Comparison of ENCODE assay signal across 9 cellular contexts in genomic region chr19:8001651-8001994, GRCh38. TPM values are rescaled to one million over a fixed set of nuclear protein-coding genes. Genes with fewer than 3 reads are reported as not detected.
DNase-seq lines count a peak whose midpoint lies in the region; ATAC-seq, FAIRE-seq and TF ChIP-seq lines count a peak whose summit lies in the region.
"Had no signal": no experiment of that assay in that cellular context is flagged by ENCODE, and none has a peak within 500 bp of the region (broad histone marks: within the 10 kb centered on the region; RNA-seq: fewer than 3 reads in every experiment).

No MANE protein-coding gene starts in this region.

- H3K27ac ChIP-seq in GM12878 (ENCODE audit: control insufficient read depth, insufficient read depth): peak overlapping the region; percentile 79
- H3K27ac ChIP-seq in lower lobe of right lung: peak overlapping the region; percentile 73
- peak overlapping the region in 1 of 2 donors; percentile 43 for H3K27ac ChIP-seq in thoracic aorta

- no TSS peak for BruUV-seq in GM12878 (replicated peaks; lab: Mats Ljungman, UMichigan)

- H2AFZ ChIP-seq in GM12878 (ENCODE audit: control insufficient read depth, low read depth, low read length): no peak overlapping the region

- H3K27ac Mint-ChIP-seq in activated CD4-positive, alpha-beta T cell treated with anti-CD3 and anti-CD28 coated beads, Interleukin-2, amount 10 ng/mL, durations not matched to agents 7 days and 5 days: peak overlapping the region; percentile 69

- in situ Hi-C loops in GM12878 (cut with MboI): no loop called here

- no peak; a peak in 1 of 6 replicates for TF ChIP-seq CTCF in GM12878 (IDR thresholded peaks at IDR 0.05 in 2 of 3, conservative IDR thresholded peaks at IDR 0.05 in 1 of 3; ENCODE audit: control insufficient read depth in 2 of 3, extremely low read depth in 1 of 3, insufficient read depth in 1 of 3, low read depth in 3 of 3, low read length in 3 of 3)
- TF ChIP-seq CTCF in lower lobe of right lung (IDR thresholded peaks at IDR 0.05): no peak
- TF ChIP-seq CTCF in thoracic aorta (IDR thresholded peaks at IDR 0.05): no peak

- peaks cover 16% of the 10 kb centered on the region for H4K20me1 ChIP-seq in GM12878 (ENCODE audit: control insufficient read depth, insufficient read depth)

- SMC1A ChIA-PET in GM12878 (lab: Charles Lee; ENCODE audit: uncharacterized antibody, unreplicated experiment): interaction anchor here (1.6 to 5.7 kb wide), 3 partner anchors 24 to 57 kb away, joined by 3 to 29 read pairs (median 4); partner anchors contain the start of gene TIMM44

- peaks cover 6% of the 10 kb centered on the region for H3K36me3 Mint-ChIP-seq in activated CD4-positive, alpha-beta T cell treated with anti-CD3 and anti-CD28 coated beads, Interleukin-2, amount 10 ng/mL, durations not matched to agents 7 days and 5 days (ENCODE audit: low read depth)

- no peak for TF ChIP-seq EP300 in GM12878 (IDR thresholded peaks at IDR 0.05; ENCODE audit: borderline replicate concordance in 1 of 2, control insufficient read depth in 1 of 2, low read depth in 2 of 2, low read length in 2 of 2)

- no peak for ATAC-seq in GM12878
- ATAC-seq in lower lobe of right lung: no peak
- ATAC-seq in thoracic aorta (ENCODE audit: insufficient number of reproducible peaks, low FRiP score, low read depth): no peak
- no peak for ATAC-seq in HG02970 (IDR thresholded peaks at IDR 0.05; ENCODE audit: low FRiP score, unreplicated experiment)
- no peak for ATAC-seq in GM21825 (IDR thresholded peaks at IDR 0.05; ENCODE audit: unreplicated experiment)

- H3K4me1 ChIP-seq in GM12878 (ENCODE audit: control insufficient read depth, insufficient read depth, low read length): peaks cover 34% of the 10 kb centered on the region
- H3K4me1 ChIP-seq in lower lobe of right lung: peaks cover 73% of the 10 kb centered on the region
- H3K4me1 ChIP-seq in thoracic aorta (ENCODE audit: control insufficient read depth in 1 of 2, low read depth in 2 of 2): peaks cover 29 to 46% of the 10 kb centered on the region in 2 donors

- no peak for TF ChIP-seq POLR2A in GM12878 (IDR thresholded peaks at IDR 0.05; ENCODE audit: low read depth, low read length)

- WGBS in GM12878 (ENCODE audit: insufficient coverage, insufficient replicate concordance, low lambda C conversion rate, missing lambda C conversion rate): 66% methylated on average over 5 of the region's 5 CpGs

- POLR2A ChIA-PET in activated CD4-positive, alpha-beta T cell treated with anti-CD3 and anti-CD28 coated beads, Interleukin-2, amount 10 ng/mL, durations not matched to agents 7 days and 5 days (lab: Charles Lee): no interaction called here
- POLR2A ChIA-PET in GM12878 (lab: Charles Lee): interaction anchor here (0.5 to 1.6 kb wide), 2 partner anchors 58 to 592 kb away, joined by 4 to 5 read pairs; partner anchors contain the start of gene TIMM44

- H3K9me3 Mint-ChIP-seq in activated CD4-positive, alpha-beta T cell treated with anti-CD3 and anti-CD28 coated beads, Interleukin-2, amount 10 ng/mL, durations not matched to agents 7 days and 5 days: no peaks in the 10 kb centered on the region

- intact Hi-C loops in GM12878 (cut with micrococcal nuclease; ENCODE audit: unreplicated experiment): loop anchor here (5.0 kb wide), 1 partner anchor 51 kb away; the partner anchor contains the start of gene CCL25
- intact Hi-C loops in lower lobe of right lung (cut with DNase I): no loop called here

- H3K4me1 Mint-ChIP-seq in activated CD4-positive, alpha-beta T cell treated with anti-CD3 and anti-CD28 coated beads, Interleukin-2, amount 10 ng/mL, durations not matched to agents 7 days and 5 days: peaks cover 56% of the 10 kb centered on the region

- H3K27me3 ChIP-seq in GM12878 (replicated peaks in 1 of 2; ENCODE audit: control insufficient read depth in 2 of 2, insufficient read depth in 2 of 2, low read length in 1 of 2) (no peaks in the 10 kb centered on the region), lower lobe of right lung (ENCODE audit: low read depth) (no peaks in the 10 kb centered on the region), thoracic aorta (replicated peaks; ENCODE audit: insufficient read depth) (no peaks in the 10 kb centered on the region)

- peak overlapping the region; percentile 67 for H3K9ac ChIP-seq in GM12878 (ENCODE audit: control insufficient read depth, insufficient read depth, low read length)

- H3K9me3 ChIP-seq in GM12878 (replicated peaks; ENCODE audit: control insufficient read depth, insufficient read depth, low read length) (no peaks in the 10 kb centered on the region), lower lobe of right lung (no peaks in the 10 kb centered on the region), thoracic aorta (no peaks in the 10 kb centered on the region)

- peak overlapping the region; percentile 89 for H3K4me2 ChIP-seq in GM12878 (ENCODE audit: control insufficient read depth, insufficient read depth)

- no peak for DNase-seq in activated CD4-positive, alpha-beta T cell treated with anti-CD3 and anti-CD28 coated beads, Interleukin-2, amount 10 ng/mL, durations not matched to agents 7 days and 5 days
- DNase-seq in activated CD4-positive, alpha-beta T cell treated with anti-CD3 and anti-CD28 coated beads, Interleukin-2, amount 50 U/mL, for 4 hours: no peak
- DNase-seq in GM12878 (ENCODE audit: low read depth, low spot score): no peak
- DNase-seq in lower lobe of right lung: no peak
- no peak for DNase-seq in thoracic aorta (ENCODE audit: low spot score)
- no peak for DNase-seq in NCI-H510A treated with DMSO at 0.1 percent for 48 hours (lab: John Stamatoyannopoulos, UW)
- DNase-seq: NCI-H748 treated with DMSO at 0.1 percent for 48 hours had no signal

- H3K4me3 Mint-ChIP-seq in activated CD4-positive, alpha-beta T cell treated with anti-CD3 and anti-CD28 coated beads, Interleukin-2, amount 10 ng/mL, durations not matched to agents 7 days and 5 days: peak overlapping the region; percentile 59

- peaks cover 92% of the 10 kb centered on the region for H3K79me2 ChIP-seq in GM12878 (ENCODE audit: control insufficient read depth, insufficient read depth, low read length)

- peaks cover 3 to 4% of the 10 kb centered on the region in 2 experiments; a peak in 3 of 4 replicates for H3K36me3 ChIP-seq in GM12878 (ENCODE audit: control insufficient read depth in 2 of 2, insufficient read depth in 2 of 2, low read length in 1 of 2)
- H3K36me3 ChIP-seq in lower lobe of right lung: peaks cover 11% of the 10 kb centered on the region
- no peaks in the 10 kb centered on the region for H3K36me3 ChIP-seq in thoracic aorta

- RAD21 ChIA-PET in GM12878 (lab: Charles Lee; ENCODE audit: unreplicated experiment): interaction anchor here (1.8 kb wide), 1 partner anchor 58 kb away, joined by 16 read pairs; the partner anchor contains the start of gene TIMM44

- CTCF ChIA-PET in activated CD4-positive, alpha-beta T cell treated with anti-CD3 and anti-CD28 coated beads, Interleukin-2, amount 10 ng/mL, durations not matched to agents 7 days and 5 days (lab: Charles Lee): interaction anchor here (0.6 to 2.0 kb wide), 15 partner anchors 10 to 343 kb away, joined by 3 to 11 read pairs (median 4); partner anchors contain the start of genes TIMM44 and TRAPPC5
- CTCF ChIA-PET in GM12878 (lab: Yijun Ruan, JAX): interaction anchor here (0.6 to 7.8 kb wide), 15 partner anchors 10 to 165 kb away, joined by 3 to 55 read pairs (median 5); partner anchors contain the start of genes SNAPC2 and TIMM44

- no peak for TF ChIP-seq RAD21 in GM12878 (IDR thresholded peaks at IDR 0.05; ENCODE audit: insufficient read depth, low read depth, low read length)

- H3K27me3 Mint-ChIP-seq in activated CD4-positive, alpha-beta T cell treated with anti-CD3 and anti-CD28 coated beads, Interleukin-2, amount 10 ng/mL, durations not matched to agents 7 days and 5 days: no peaks in the 10 kb centered on the region

- no peak for FAIRE-seq in GM12878 (lab: Jason Lieb, UNC)

- peak overlapping the region; percentile 89 for H3K4me3 ChIP-seq in GM12878
- peak overlapping the region; percentile 39 for H3K4me3 ChIP-seq in lower lobe of right lung
- H3K4me3 ChIP-seq in thoracic aorta: peak overlapping the region; percentile 63

RNA-seq across cellular contexts. Expression of gene ELAVL1, which starts 3.8 kb away (rescaled TPM):
- 100 to 1,000 TPM; 109 TPM for total RNA-seq in activated CD4-positive, alpha-beta T cell treated with anti-CD3 and anti-CD28 coated beads, Interleukin-2, amount 10 ng/mL, durations not matched to agents 7 days and 5 days
- total RNA-seq in GM12878 (2013; cell fraction: nucleolus; rRNA removed): 21.0 TPM in 2 replicates
- total RNA-seq in GM12878 (2014; rRNA removed) (48.6 and 50.8 TPM in 2 replicates), GM12878 (2014; rRNA removed; fragmentation: Illumina TruSeq; extraction: Trizol) (62.6 and 72.5 TPM in 2 replicates), GM12878 (2021) (152 and 155 TPM in 2 replicates), lower lobe of right lung (66.3 TPM), thoracic aorta (10 to 100 TPM; 33.6 to 39.2 TPM)
- polyA plus RNA-seq in GM12878 (2011; ENCODE audit: low read depth): 28.8 TPM
- polyA plus RNA-seq in GM12878 (2011; rRNA removed) (56.8 and 68.2 TPM in 2 replicates), GM12878 (2014; fragmentation: Illumina TruSeq; extraction: Trizol) (84.5 and 112 TPM in 2 replicates), GM12878 (2014; fragmentation: Nextera tagmentation; extraction: Ambion mirVana) (10 to 100 TPM in 1 of 2 experiments, 1 to 10 TPM in 1; 7.4 to 12.9 TPM), GM12878 (2014; rRNA removed) (86.8 and 102 TPM in 2 replicates), GM12878 (2016; fragmentation: Nextera tagmentation; extraction: Ambion mirVana) (100 to 1,000 TPM in 1 of 2 experiments, 10 to 100 TPM in 1; 33.4 to 138 TPM)
- 81.7 and 93.7 TPM in 2 replicates for polyA plus RNA-seq in GM12878 (2011; cell fraction: cytosol; rRNA removed)
- 45.9 and 67.9 TPM in 2 replicates for polyA plus RNA-seq in GM12878 (2011; cell fraction: nucleus; rRNA removed)
- 43.1 and 57.4 TPM in 2 replicates for polyA plus RNA-seq in GM12878 (2012)
- polyA minus RNA-seq in GM12878 (2011; rRNA and poly(A)+ RNA removed): 55.2 and 70.5 TPM in 2 replicates
- 29.3 and 37.1 TPM in 2 replicates for polyA minus RNA-seq in GM12878 (2011; cell fraction: cytosol; rRNA and poly(A)+ RNA removed)
- polyA minus RNA-seq in GM12878 (2011; cell fraction: nucleus; rRNA and poly(A)+ RNA removed): 4.2 and 10.9 TPM in 2 replicates

RNA-seq across cellular contexts. Expression of gene CCL25, which starts 50.9 kb away (rescaled TPM):
- total RNA-seq in activated CD4-positive, alpha-beta T cell treated with anti-CD3 and anti-CD28 coated beads, Interleukin-2, amount 10 ng/mL, durations not matched to agents 7 days and 5 days: 1 to 10 TPM; 5.2 to 7.4 TPM
- total RNA-seq in GM12878 (2013; cell fraction: nucleolus; rRNA removed): not detected in 2 replicates
- total RNA-seq in GM12878 (2014; rRNA removed) (7.1 and 9.7 TPM in 2 replicates), GM12878 (2014; rRNA removed; fragmentation: Illumina TruSeq; extraction: Trizol) (6.6 and 7.3 TPM in 2 replicates), GM12878 (2021) (10.4 and 11.3 TPM in 2 replicates), lower lobe of right lung (not detected), thoracic aorta (not detected)
- polyA plus RNA-seq in GM12878 (2011; ENCODE audit: low read depth): 2.6 TPM
- polyA plus RNA-seq in GM12878 (2011; rRNA removed) (0.35 and 0.53 TPM in 2 replicates), GM12878 (2014; fragmentation: Illumina TruSeq; extraction: Trizol) (9.3 and 11.9 TPM in 2 replicates), GM12878 (2014; fragmentation: Nextera tagmentation; extraction: Ambion mirVana) (1 to 10 TPM; 3.7 to 5.0 TPM), GM12878 (2014; rRNA removed) (12.0 and 13.2 TPM in 2 replicates), GM12878 (2016; fragmentation: Nextera tagmentation; extraction: Ambion mirVana) (1 to 10 TPM; 6.8 to 9.3 TPM)
- polyA plus RNA-seq in GM12878 (2011; cell fraction: cytosol; rRNA removed): 0.72 and 0.93 TPM in 2 replicates
- 0.43 and 0.53 TPM in 2 replicates for polyA plus RNA-seq in GM12878 (2011; cell fraction: nucleus; rRNA removed)
- polyA plus RNA-seq in GM12878 (2012): 3.9 and 4.3 TPM in 2 replicates
- polyA minus RNA-seq in GM12878 (2011; rRNA and poly(A)+ RNA removed): 0.37 and 0.62 TPM in 2 replicates
- not detected in 2 replicates for polyA minus RNA-seq in GM12878 (2011; cell fraction: cytosol; rRNA and poly(A)+ RNA removed)
- polyA minus RNA-seq in GM12878 (2011; cell fraction: nucleus; rRNA and poly(A)+ RNA removed): not detected in 2 replicates

RNA-seq across cellular contexts. Expression of gene TIMM44, which starts 58.2 kb away (rescaled TPM):
- total RNA-seq in activated CD4-positive, alpha-beta T cell treated with anti-CD3 and anti-CD28 coated beads, Interleukin-2, amount 10 ng/mL, durations not matched to agents 7 days and 5 days: 10 to 100 TPM; 44.0 to 59.9 TPM
- 71.2 and 71.4 TPM in 2 replicates for total RNA-seq in GM12878 (2013; cell fraction: nucleolus; rRNA removed)
- total RNA-seq in GM12878 (2014; rRNA removed) (52.6 and 65.7 TPM in 2 replicates), GM12878 (2014; rRNA removed; fragmentation: Illumina TruSeq; extraction: Trizol) (43.5 and 59.1 TPM in 2 replicates), GM12878 (2021) (81.9 and 90.7 TPM in 2 replicates), lower lobe of right lung (45.2 TPM), thoracic aorta (10 to 100 TPM; 51.2 to 77.6 TPM)
- polyA plus RNA-seq in GM12878 (2011; ENCODE audit: low read depth): 20.1 TPM
- polyA plus RNA-seq in GM12878 (2011; rRNA removed) (36.8 and 37.3 TPM in 2 replicates), GM12878 (2014; fragmentation: Illumina TruSeq; extraction: Trizol) (27.0 and 42.9 TPM in 2 replicates), GM12878 (2014; fragmentation: Nextera tagmentation; extraction: Ambion mirVana) (1 to 10 TPM; 6.6 to 10.0 TPM), GM12878 (2014; rRNA removed) (76.3 and 94.1 TPM in 2 replicates), GM12878 (2016; fragmentation: Nextera tagmentation; extraction: Ambion mirVana) (10 to 100 TPM; 56.1 to 61.9 TPM)
- 40.7 and 85.2 TPM in 2 replicates for polyA plus RNA-seq in GM12878 (2011; cell fraction: cytosol; rRNA removed)
- polyA plus RNA-seq in GM12878 (2011; cell fraction: nucleus; rRNA removed): 120 and 180 TPM in 2 replicates
- polyA plus RNA-seq in GM12878 (2012): 43.0 and 49.0 TPM in 2 replicates
- 23.5 and 32.5 TPM in 2 replicates for polyA minus RNA-seq in GM12878 (2011; rRNA and poly(A)+ RNA removed)
- 21.6 and 26.1 TPM in 2 replicates for polyA minus RNA-seq in GM12878 (2011; cell fraction: cytosol; rRNA and poly(A)+ RNA removed)
- 18.5 and 36.6 TPM in 2 replicates for polyA minus RNA-seq in GM12878 (2011; cell fraction: nucleus; rRNA and poly(A)+ RNA removed)

Comparison
In these comparisons a context has a peak if more than half of its experiments do, and no peak if none do; other contexts are left out.
1. H3K4me3 ChIP-seq: peak in every context shown above with its lines; median percentile 89 in GM12878; 63 in thoracic aorta; 39 in lower lobe of right lung.